ENCODE assay signal across 28 cellular contexts in genomic region chr3:144737281-144737680, GRCh38.
"Had no signal": no experiment of that assay in that cellular context is flagged by ENCODE, and none has a peak within 500 bp of the region (broad histone marks: within the 10 kb centered on the region; RNA-seq: fewer than 3 reads in every experiment).

No MANE protein-coding gene starts in this region.

- ATAC-seq: naive thymus-derived CD8-positive, alpha-beta T cell; natural killer cell treated with Interleukin-12 subunit alpha and Interleukin-12 subunit beta and Interleukin-15 and Interleukin-18, amount 100 ng/mL, for 72 hours; psoas muscle; right cardiac atrium; right lobe of liver; stimulated activated effector memory CD8-positive, alpha-beta T cell treated with anti-CD3 and anti-CD28 coated beads, Interleukin-12 subunit alpha, Interleukin-12 subunit beta, amount 100 ng/mL, for 72 hours; stimulated activated naive B cell treated with anti-CD40 and anti-IgM and Interleukin-4, amounts not matched to agents 10 μg/mL and 1 μg/mL and 100 μg/mL, for 72 hours had no signal

- H3K79me2 ChIP-seq: parathyroid adenoma had no signal

- H3K27ac Mint-ChIP-seq: naive thymus-derived CD8-positive, alpha-beta T cell; natural killer cell treated with Interleukin-12 subunit alpha and Interleukin-12 subunit beta and Interleukin-15 and Interleukin-18, amount 100 ng/mL, for 72 hours; nephron progenitor cell; progenitor cell of endocrine pancreas; stimulated activated effector memory CD8-positive, alpha-beta T cell treated with anti-CD3 and anti-CD28 coated beads, Interleukin-12 subunit alpha, Interleukin-12 subunit beta, amount 100 ng/mL, for 72 hours; stimulated activated naive B cell treated with anti-CD40 and anti-IgM and Interleukin-4, amounts not matched to agents 10 μg/mL and 1 μg/mL and 100 μg/mL, for 72 hours; stimulated activated naive CD8-positive, alpha-beta T cell treated with anti-CD3 and anti-CD28 coated beads, Interleukin-15, Interleukin-2, amounts not matched to agents 100 ng/mL and 50 ng/mL, for 24 hours had no signal

- H3K4me1 ChIP-seq: parathyroid adenoma, psoas muscle, right lobe of liver, sigmoid colon, stomach, thyroid gland, tibial nerve, upper lobe of left lung, vagina had no signal

- H3K36me3 Mint-ChIP-seq: naive thymus-derived CD8-positive, alpha-beta T cell; natural killer cell treated with Interleukin-12 subunit alpha and Interleukin-12 subunit beta and Interleukin-15 and Interleukin-18, amount 100 ng/mL, for 72 hours; stimulated activated effector memory CD8-positive, alpha-beta T cell treated with anti-CD3 and anti-CD28 coated beads, Interleukin-12 subunit alpha, Interleukin-12 subunit beta, amount 100 ng/mL, for 72 hours; stimulated activated naive B cell treated with anti-CD40 and anti-IgM and Interleukin-4, amounts not matched to agents 10 μg/mL and 1 μg/mL and 100 μg/mL, for 72 hours had no signal

- H3K27me3 ChIP-seq: ovary, right lobe of liver, sigmoid colon, stomach, thyroid gland, tibial nerve, upper lobe of left lung, vagina had no signal

- H3K4me3 ChIP-seq: ovary, psoas muscle, right lobe of liver, sigmoid colon, stomach, thoracic aorta, thyroid gland, tibial nerve, upper lobe of left lung, vagina had no signal

- DNase-seq: naive thymus-derived CD8-positive, alpha-beta T cell; nephron progenitor cell; occipital lobe; ovary; psoas muscle; right cardiac atrium; right lobe of liver; sigmoid colon; small intestine; stimulated activated CD4-positive, alpha-beta T cell treated with anti-CD3 and anti-CD28 coated beads, Interleukin-15, amount 100 ng/mL, for 24 hours; stimulated activated CD4-positive, alpha-beta T cell treated with anti-CD3 and anti-CD28 coated beads, Interleukin-2, amount 100 ng/mL, for 24 hours; stimulated activated CD4-positive, alpha-beta T cell treated with anti-CD3 and anti-CD28 coated beads, Interleukin-2, amount 100 ng/mL, for 48 hours; stimulated activated CD4-positive, alpha-beta T cell treated with anti-CD3 and anti-CD28 coated beads, Interleukin-4, amount 100 ng/mL, for 24 hours; stimulated activated naive B cell treated with anti-CD40 and anti-IgM and Interleukin-4, amounts not matched to agents 10 μg/mL and 1 μg/mL and 100 μg/mL, for 72 hours; stimulated activated naive CD4-positive, alpha-beta T cell treated with Interleukin-2 at 50 U/mL for 16 hours; stomach; thyroid gland; trophoblast cell; upper lobe of left lung had no signal

- H3K9me3 ChIP-seq: ovary, psoas muscle, right lobe of liver, sigmoid colon, stomach, thoracic aorta, thyroid gland, tibial nerve, upper lobe of left lung, vagina had no signal

- H3K9ac ChIP-seq: parathyroid adenoma had no signal

- H3K4me1 Mint-ChIP-seq: naive thymus-derived CD8-positive, alpha-beta T cell; nephron progenitor cell; neural crest cell; stimulated activated effector memory CD8-positive, alpha-beta T cell treated with anti-CD3 and anti-CD28 coated beads, Interleukin-12 subunit alpha, Interleukin-12 subunit beta, amount 100 ng/mL, for 72 hours; stimulated activated naive B cell treated with anti-CD40 and anti-IgM and Interleukin-4, amounts not matched to agents 10 μg/mL and 1 μg/mL and 100 μg/mL, for 72 hours had no signal

- H3K9me3 Mint-ChIP-seq: natural killer cell treated with Interleukin-12 subunit alpha and Interleukin-12 subunit beta and Interleukin-15 and Interleukin-18, amount 100 ng/mL, for 72 hours; nephron progenitor cell; neural crest cell; stimulated activated naive B cell treated with anti-CD40 and anti-IgM and Interleukin-4, amounts not matched to agents 10 μg/mL and 1 μg/mL and 100 μg/mL, for 72 hours; stimulated activated naive CD8-positive, alpha-beta T cell treated with anti-CD3 and anti-CD28 coated beads, Interleukin-15, Interleukin-2, amounts not matched to agents 100 ng/mL and 50 ng/mL, for 24 hours had no signal

- H3K36me3 ChIP-seq: ovary, right lobe of liver, sigmoid colon, stomach, thoracic aorta, thyroid gland, tibial nerve, upper lobe of left lung, vagina had no signal

- H3K4me3 Mint-ChIP-seq: naive thymus-derived CD8-positive, alpha-beta T cell; natural killer cell treated with Interleukin-12 subunit alpha and Interleukin-12 subunit beta and Interleukin-15 and Interleukin-18, amount 100 ng/mL, for 72 hours; nephron progenitor cell; neural crest cell; stimulated activated effector memory CD8-positive, alpha-beta T cell treated with anti-CD3 and anti-CD28 coated beads, Interleukin-12 subunit alpha, Interleukin-12 subunit beta, amount 100 ng/mL, for 72 hours; stimulated activated naive B cell treated with anti-CD40 and anti-IgM and Interleukin-4, amounts not matched to agents 10 μg/mL and 1 μg/mL and 100 μg/mL, for 72 hours; stimulated activated naive CD8-positive, alpha-beta T cell treated with anti-CD3 and anti-CD28 coated beads, Interleukin-15, Interleukin-2, amounts not matched to agents 100 ng/mL and 50 ng/mL, for 24 hours had no signal

- H3K27ac ChIP-seq: ovary, parathyroid adenoma, psoas muscle, right lobe of liver, sigmoid colon, stomach, thoracic aorta, thyroid gland, tibial nerve, upper lobe of left lung, vagina had no signal

- H3K27me3 Mint-ChIP-seq: natural killer cell treated with Interleukin-12 subunit alpha and Interleukin-12 subunit beta and Interleukin-15 and Interleukin-18, amount 100 ng/mL, for 72 hours; progenitor cell of endocrine pancreas; stimulated activated naive B cell treated with anti-CD40 and anti-IgM and Interleukin-4, amounts not matched to agents 10 μg/mL and 1 μg/mL and 100 μg/mL, for 72 hours; stimulated activated naive CD8-positive, alpha-beta T cell treated with anti-CD3 and anti-CD28 coated beads, Interleukin-15, Interleukin-2, amounts not matched to agents 100 ng/mL and 50 ng/mL, for 24 hours had no signal

- H2AFZ ChIP-seq: parathyroid adenoma had no signal
